ENCODE assay signal across 1 cellular context in the genomic region with DNA sequence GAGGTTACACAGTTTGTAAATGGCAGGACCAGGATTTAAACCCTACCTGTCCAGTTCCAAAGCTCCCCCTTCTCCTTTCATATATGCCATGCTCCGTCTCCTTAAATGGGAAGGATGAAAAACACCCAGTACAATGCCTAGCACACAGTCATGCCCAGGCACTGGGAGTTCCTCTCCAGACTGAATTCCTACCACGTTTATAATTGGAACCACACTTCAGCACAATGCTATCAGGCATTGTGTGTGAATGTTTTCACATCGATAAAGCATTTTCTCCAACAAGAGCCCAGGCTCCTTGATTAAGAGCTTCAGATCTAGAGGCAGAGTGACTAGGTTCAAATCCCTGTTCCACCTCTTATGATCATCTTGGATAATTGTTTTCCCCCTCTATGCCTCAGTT.
TF ChIP-seq lines count a peak whose summit lies in the region.

No MANE protein-coding gene starts in this region.

TF ChIP-seq in WTC11, 78 proteins besides CTCF, POLR2A, EP300 and RAD21 (continued from another document):
- TF ChIP-seq, protein P1, sequence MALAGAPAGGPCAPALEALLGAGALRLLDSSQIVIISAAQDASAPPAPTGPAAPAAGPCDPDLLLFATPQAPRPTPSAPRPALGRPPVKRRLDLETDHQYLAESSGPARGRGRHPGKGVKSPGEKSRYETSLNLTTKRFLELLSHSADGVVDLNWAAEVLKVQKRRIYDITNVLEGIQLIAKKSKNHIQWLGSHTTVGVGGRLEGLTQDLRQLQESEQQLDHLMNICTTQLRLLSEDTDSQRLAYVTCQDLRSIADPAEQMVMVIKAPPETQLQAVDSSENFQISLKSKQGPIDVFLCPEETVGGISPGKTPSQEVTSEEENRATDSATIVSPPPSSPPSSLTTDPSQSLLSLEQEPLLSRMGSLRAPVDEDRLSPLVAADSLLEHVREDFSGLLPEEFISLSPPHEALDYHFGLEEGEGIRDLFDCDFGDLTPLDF (CRISPR knock-in tag; IDR thresholded peaks at IDR 0.05): no peak
- no peak for TF ChIP-seq SOX15 (CRISPR knock-in tag; IDR thresholded peaks at IDR 0.05)
- no peak for TF ChIP-seq ZNF138 (CRISPR knock-in tag; conservative IDR thresholded peaks at IDR 0.05)
- no peak for TF ChIP-seq ESRRA (CRISPR knock-in tag; IDR thresholded peaks at IDR 0.05; ENCODE audit: borderline replicate concordance)
- TF ChIP-seq, protein P2, sequence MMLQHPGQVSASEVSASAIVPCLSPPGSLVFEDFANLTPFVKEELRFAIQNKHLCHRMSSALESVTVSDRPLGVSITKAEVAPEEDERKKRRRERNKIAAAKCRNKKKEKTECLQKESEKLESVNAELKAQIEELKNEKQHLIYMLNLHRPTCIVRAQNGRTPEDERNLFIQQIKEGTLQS (CRISPR knock-in tag; conservative IDR thresholded peaks at IDR 0.05): no peak
- no peak for TF ChIP-seq ATF6 (CRISPR knock-in tag; IDR thresholded peaks at IDR 0.05)
